9 cellular contexts compared by ENCODE assay signal in genomic region chr2:49687873-49688272, GRCh38.
DNase-seq lines count a peak whose midpoint lies in the region; ATAC-seq and FAIRE-seq lines count a peak whose summit lies in the region.
"Had no signal": no experiment of that assay in that cellular context is flagged by ENCODE, and none has a peak within 500 bp of the region (broad histone marks: within the 10 kb centered on the region; RNA-seq: fewer than 3 reads in every experiment).

No MANE protein-coding gene starts in this region.

- H3K79me2 ChIP-seq in Karpas-422 (ENCODE audit: low read length) = no peaks in the 10 kb centered on the region

- no peaks in the 10 kb centered on the region for H3K27me3 Mint-ChIP-seq in activated T-cell treated with anti-CD3 and anti-CD28 coated beads, Interleukin-2, amount 50 U/mL, for 72 hours (ENCODE audit: low read depth)
- H3K27me3 Mint-ChIP-seq: memory B cell had no signal

- H3K4me3 Mint-ChIP-seq in activated T-cell treated with anti-CD3 and anti-CD28 coated beads, Interleukin-2, amount 50 U/mL, for 72 hours = no peak overlapping the region
- H3K4me3 Mint-ChIP-seq: memory B cell had no signal

- peak; percentile 48 for DNase-seq in Karpas-422
- DNase-seq in adipocyte (ENCODE audit: low read depth) = peak; percentile 14
- peak; percentile 14 for DNase-seq in medulla oblongata (ENCODE audit: extremely low spot score)
- DNase-seq in occipital lobe (lab: John Stamatoyannopoulos, UW) = no peak
- no peak for DNase-seq in ureter (ENCODE audit: low spot score)
- no peak for DNase-seq in HT-29 (ENCODE audit: low spot score)
- DNase-seq in activated T-cell treated with anti-CD3 and anti-CD28 coated beads, Interleukin-2, amount 50 U/mL, for 72 hours = no peak

- H3K9me3 ChIP-seq in Karpas-422 (ENCODE audit: low read length) (no peaks in the 10 kb centered on the region), adipocyte (ENCODE audit: control insufficient read depth, low read length) (no peaks in the 10 kb centered on the region)

- no peak overlapping the region for H3K27ac ChIP-seq in Karpas-422 (ENCODE audit: low read length)

- no peaks in the 10 kb centered on the region for H3K27me3 ChIP-seq in Karpas-422 (ENCODE audit: low read length)
- H3K27me3 ChIP-seq in adipocyte (replicated peaks; ENCODE audit: control insufficient read depth, insufficient read depth, low read length) = no peaks in the 10 kb centered on the region

- H3K4me3 ChIP-seq in Karpas-422 (ENCODE audit: low read length) (no peak overlapping the region), adipocyte (ENCODE audit: low read length) (no peak overlapping the region)

- no peak overlapping the region for H3K27ac Mint-ChIP-seq in activated T-cell treated with anti-CD3 and anti-CD28 coated beads, Interleukin-2, amount 50 U/mL, for 72 hours
- H3K27ac Mint-ChIP-seq: memory B cell had no signal

- peak; percentile 87 for FAIRE-seq in G401.6 (lab: Jason Lieb, UNC)

- H3K36me3 Mint-ChIP-seq in activated T-cell treated with anti-CD3 and anti-CD28 coated beads, Interleukin-2, amount 50 U/mL, for 72 hours (ENCODE audit: insufficient read depth in 2 of 2) = no peaks in the 10 kb centered on the region
- H3K36me3 Mint-ChIP-seq: memory B cell had no signal

- no peaks in the 10 kb centered on the region for H3K4me1 Mint-ChIP-seq in activated T-cell treated with anti-CD3 and anti-CD28 coated beads, Interleukin-2, amount 50 U/mL, for 72 hours (ENCODE audit: low read depth)
- H3K4me1 Mint-ChIP-seq: memory B cell had no signal

- H3K9me3 Mint-ChIP-seq in activated T-cell treated with anti-CD3 and anti-CD28 coated beads, Interleukin-2, amount 50 U/mL, for 72 hours = peaks cover 0 to 3% of the 10 kb centered on the region in 2 donors

- H3K4me1 ChIP-seq in Karpas-422 (ENCODE audit: low read length) (no peaks in the 10 kb centered on the region), adipocyte (ENCODE audit: control insufficient read depth, insufficient read depth, low read length) (no peaks in the 10 kb centered on the region)

- ATAC-seq in activated T-cell treated with anti-CD3 and anti-CD28 coated beads, Interleukin-2, amount 50 U/mL, for 72 hours (replicated peaks in 1 of 2) = no peak

- no peaks in the 10 kb centered on the region for H4K20me1 ChIP-seq in Karpas-422 (ENCODE audit: insufficient read depth, low read depth, low read length)

- H2AFZ ChIP-seq in Karpas-422 (ENCODE audit: low read length) = no peak overlapping the region

- H3K9ac ChIP-seq in Karpas-422 (ENCODE audit: low read length) = no peak overlapping the region
- no peak overlapping the region for H3K9ac ChIP-seq in adipocyte (ENCODE audit: low read length)

- no peaks in the 10 kb centered on the region for H3K9me2 ChIP-seq in Karpas-422 (replicated peaks; ENCODE audit: insufficient read depth, low read length)

- H3K36me3 ChIP-seq in Karpas-422 (ENCODE audit: insufficient read depth, low read length) = no peaks in the 10 kb centered on the region
- H3K36me3 ChIP-seq in adipocyte (ENCODE audit: control insufficient read depth, insufficient read depth, low read length, severe bottlenecking) = no peaks in the 10 kb centered on the region

- no peak overlapping the region for H3K4me2 ChIP-seq in Karpas-422 (ENCODE audit: low read depth, low read length, poor library complexity, severe bottlenecking)

Comparison
In these comparisons a context has a peak if more than half of its experiments do, and no peak if none do; other contexts are left out.
1. DNase-seq: peak in Karpas-422 (single experiment), adipocyte (single experiment) and medulla oblongata (single experiment); none in occipital lobe (single experiment), ureter (single experiment), HT-29 (single experiment) and activated T-cell treated with anti-CD3 and anti-CD28 coated beads, Interleukin-2, amount 50 U/mL, for 72 hours (0 of 2).